ENCODE assay signal across 1 cellular context in the genomic region with DNA sequence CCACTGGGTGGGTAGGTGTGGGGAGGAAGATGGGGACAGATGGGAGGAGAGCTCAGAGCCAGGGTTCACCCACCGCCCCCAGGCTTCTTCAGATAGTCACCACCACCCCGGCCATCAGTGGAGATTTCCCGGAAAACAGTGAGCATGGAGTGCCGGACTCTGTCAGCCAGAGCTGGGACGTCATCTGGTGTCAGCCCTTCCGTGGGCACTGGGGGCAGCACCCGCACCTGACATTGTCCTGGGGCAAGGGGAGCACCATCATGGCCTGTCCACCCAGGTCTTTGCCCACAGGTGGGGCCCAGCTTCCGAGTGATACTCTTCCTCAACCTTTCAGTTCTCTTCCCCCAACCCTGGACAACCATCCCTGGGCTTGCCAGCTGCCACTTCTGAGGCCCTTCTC.
TF ChIP-seq lines count a peak whose summit lies in the region.

No MANE protein-coding gene starts in this region.

TF ChIP-seq in IMR-90, 13 proteins besides CTCF, POLR2A, EP300 and RAD21:
- TF ChIP-seq CHD1 (IDR thresholded peaks at IDR 0.05; ENCODE audit: low read depth, low read length) (no peak), BHLHE40 (IDR thresholded peaks at IDR 0.05; ENCODE audit: low read depth, low read length) (no peak), MAFK (IDR thresholded peaks at IDR 0.05; ENCODE audit: low read depth, low read length) (no peak), RCOR1 (IDR thresholded peaks at IDR 0.05; ENCODE audit: insufficient replicate concordance, low read length) (no peak)
